Comparison of ENCODE assay signal across 8 cellular contexts in genomic region chr6:16130932-16131387, GRCh38. TPM values are rescaled to one million over a fixed set of nuclear protein-coding genes. Genes with fewer than 3 reads are reported as not detected.
A peak's percentile ranks its signal among the peaks of the same experiment; 100 is the strongest.
DNase-seq lines count a peak whose midpoint lies in the region; ATAC-seq, FAIRE-seq and TF ChIP-seq lines count a peak whose summit lies in the region.

No MANE protein-coding gene starts in this region.

- H3K9me2 ChIP-seq in DOHH2 (replicated peaks; ENCODE audit: control insufficient read depth, low read length) = no peaks in the 10 kb centered on the region

- no peaks in the 10 kb centered on the region for H3F3A ChIP-seq in DOHH2 (ENCODE audit: control insufficient read depth, insufficient read depth)

- H3K27me3 ChIP-seq in DOHH2 (ENCODE audit: control insufficient read depth, low read length) = no peaks in the 10 kb centered on the region
- H3K27me3 ChIP-seq in K562 (ENCODE audit: control insufficient read depth in 2 of 2, insufficient read depth in 2 of 2, low read length in 2 of 2) = no peaks in the 10 kb centered on the region
- H3K27me3 ChIP-seq in iPS DF 6.9 (ENCODE audit: control insufficient read depth, insufficient read depth, low read length) = no peaks in the 10 kb centered on the region

- POLR2A ChIA-PET in K562 (lab: Yijun Ruan, JAX) = interaction anchor here (0.6 to 10.6 kb wide), 65 partner anchors 12 to 1888 kb away, joined by 3 to 186 read pairs (median 5); no protein-coding TSS in a partner anchor

- CTCF ChIA-PET in K562 (lab: Yijun Ruan, JAX; ENCODE audit: low intra/inter-chr PET ratio) = interaction anchor here (0.7 to 6.2 kb wide), 4 partner anchors 52 to 439 kb away, joined by 3 to 128 read pairs (median 4); no protein-coding TSS in a partner anchor

- in situ Hi-C loops in K562 (cut with MboI) = no loop called here

- H3K4me1 ChIP-seq in DOHH2 (ENCODE audit: control insufficient read depth, low read length) = peaks cover 60% of the 10 kb centered on the region
- H3K4me1 ChIP-seq in K562 (replicated peaks in 1 of 2; ENCODE audit: control insufficient read depth in 2 of 2, insufficient read depth in 2 of 2, low read length in 2 of 2) = peaks cover 20 to 31% of the 10 kb centered on the region in 2 experiments
- H3K4me1 ChIP-seq in iPS DF 6.9 (ENCODE audit: control insufficient read depth, insufficient read depth, low read length) = no peaks in the 10 kb centered on the region

- TF ChIP-seq POLR2A in K562 (conservative IDR thresholded peaks at IDR 0.05) = peak; percentile 46

- no peak overlapping the region for H2AFZ ChIP-seq in K562 (ENCODE audit: low read depth, low read length)

- peak overlapping the region; percentile 45 for H3K27ac ChIP-seq in DOHH2 (ENCODE audit: low read depth, low read length)
- H3K27ac ChIP-seq in K562 (ENCODE audit: extremely low read depth, low read depth, low read length) = peak overlapping the region; percentile 92
- no peak overlapping the region for H3K27ac ChIP-seq in iPS DF 6.9 (ENCODE audit: low read length)

- peak; percentile 96 for FAIRE-seq in K562 (lab: Jason Lieb, UNC)

- H4K20me1 ChIP-seq in DOHH2 (ENCODE audit: control insufficient read depth, insufficient read depth, low read depth, low read length) = peaks cover 49% of the 10 kb centered on the region
- peaks cover 47% of the 10 kb centered on the region for H4K20me1 ChIP-seq in K562 (replicated peaks; ENCODE audit: control insufficient read depth, insufficient read depth, low read length)

- peak; percentile 77 for TF ChIP-seq EP300 in K562 (IDR thresholded peaks at IDR 0.05; ENCODE audit: low read length)

- H3K9ac ChIP-seq in K562 (ENCODE audit: insufficient read depth in 1 of 2, low read depth in 2 of 2, low read length in 2 of 2) = peak overlapping the region in 1 of 2 experiments; percentile 89; a peak in 2 of 4 replicates

- TF ChIP-seq CTCF in DOHH2 (IDR thresholded peaks at IDR 0.05; ENCODE audit: low read depth, low read length, poor library complexity, severe bottlenecking) (no peak), K562 (IDR thresholded peaks at IDR 0.05 in 2 of 3, conservative IDR thresholded peaks at IDR 0.05 in 1 of 3; ENCODE audit: insufficient read depth in 2 of 3, low read depth in 1 of 3, low read length in 3 of 3) (no peak)

- ATAC-seq in GM19324 (IDR thresholded peaks at IDR 0.05; ENCODE audit: low FRiP score, unreplicated experiment) (peak; percentile 47), HG03342 (IDR thresholded peaks at IDR 0.05; ENCODE audit: unreplicated experiment) (peak; percentile 68), K562 (peak; percentile 69)

- no TSS peak for BruUV-seq in K562 (replicated peaks; lab: Mats Ljungman, UMichigan)

- H3K36me3 ChIP-seq in DOHH2 (ENCODE audit: control insufficient read depth, low read length) (peaks cover 64% of the 10 kb centered on the region), K562 (ENCODE audit: control insufficient read depth, insufficient read depth, low read length) (peaks cover 58% of the 10 kb centered on the region), iPS DF 6.9 (ENCODE audit: control insufficient read depth, insufficient read depth, low read length) (no peaks in the 10 kb centered on the region)

- intact Hi-C loops in K562 (cut with micrococcal nuclease) = loop anchor here (1.0 to 5.0 kb wide), 3 partner anchors 38 to 235 kb away; no protein-coding TSS in a partner anchor

- 2% methylated on average over 3 of the region's 3 CpGs for WGBS in K562 (ENCODE audit: insufficient coverage, low coverage, missing lambda C conversion rate)
- WGBS in iPS DF 6.9 (ENCODE audit: insufficient coverage, insufficient read length) = no CpG with 5 or more reads among the region's 3 CpGs

- H3K4me3 ChIP-seq in DOHH2 (ENCODE audit: low read length) = peak overlapping the region; percentile 85
- H3K4me3 ChIP-seq in K562 = peak overlapping the region; percentile 90
- no peak overlapping the region; the same call in 1 of the 2 replicates for H3K4me3 ChIP-seq in iPS DF 6.9 (ENCODE audit: low read length)
- H3K4me3 ChIP-seq in skeletal muscle cell (ENCODE audit: low read depth, low read length) = peak overlapping the region; percentile 86

- H3K9me1 ChIP-seq in K562 (ENCODE audit: control insufficient read depth, insufficient read depth, low read length) = peaks cover 6% of the 10 kb centered on the region

- H3K79me2 ChIP-seq in DOHH2 (ENCODE audit: control insufficient read depth, low read length) (peaks cover 69% of the 10 kb centered on the region), K562 (ENCODE audit: control insufficient read depth, insufficient read depth, low read length) (peaks cover 71% of the 10 kb centered on the region)

- TF ChIP-seq RAD21 in K562 (CRISPR knock-in tag; conservative IDR thresholded peaks at IDR 0.05 in 1 of 2, IDR thresholded peaks at IDR 0.05 in 1 of 2) = peak; percentile 19 to 24; a peak in 3 of 4 replicates

- DNase-seq in OCI-M2 (lab: John Stamatoyannopoulos, UW; ENCODE audit: unreplicated experiment) (peak; percentile 60), K562 (ENCODE audit: extremely low read depth in 1 of 4, low spot score in 3 of 4) (peak; percentile 58 to 91 (median 71)), iPS DF 6.9 (ENCODE audit: low read depth, low spot score) (peak; percentile 18), skeletal muscle cell (ENCODE audit: low read depth) (peak; percentile 56), GOT3 (lab: John Stamatoyannopoulos, UW) (no peak)

- H3K4me2 ChIP-seq in DOHH2 (ENCODE audit: low read length) (peak overlapping the region; percentile 83), K562 (ENCODE audit: insufficient read depth, low read length) (peak overlapping the region; percentile 93)

- H3K9me3 ChIP-seq in DOHH2 (ENCODE audit: control insufficient read depth, insufficient read depth, low read length) (no peaks in the 10 kb centered on the region), K562 (replicated peaks; ENCODE audit: control insufficient read depth, insufficient read depth, low read depth, low read length) (no peaks in the 10 kb centered on the region), iPS DF 6.9 (ENCODE audit: control insufficient read depth, insufficient read depth, low read length) (no peaks in the 10 kb centered on the region)

TF ChIP-seq in K562, 482 proteins besides CTCF, POLR2A, EP300 and RAD21 (continues in another document):
- TF ChIP-seq ARID2 (IDR thresholded peaks at IDR 0.05) (no peak), ESRRA (IDR thresholded peaks at IDR 0.05; ENCODE audit: borderline replicate concordance, low read depth) (peak; percentile 28; the same call in 1 of the 2 replicates)

RNA-seq across cellular contexts. Expression of gene MYLIP, which starts 2.1 kb away (rescaled TPM):
- total RNA-seq in K562 (2011; cell fraction: chromatin; rRNA removed; ENCODE audit: low replicate concordance) = 54.7 and 71.0 TPM in 2 replicates
- 35.4 TPM in 2 replicates for total RNA-seq in K562 (2011; cell fraction: nucleolus; rRNA removed)
- total RNA-seq in K562 (2011; cell fraction: nucleoplasm; rRNA removed) = 46.5 and 66.0 TPM in 2 replicates
- total RNA-seq in K562 (2014; rRNA removed) (31.1 and 31.5 TPM in 2 replicates), K562 (2014; rRNA removed; fragmentation: Illumina TruSeq; extraction: Trizol) (27.2 and 29.2 TPM in 2 replicates), K562 (2015; rRNA removed; fragmentation: Illumina TruSeq; extraction: Trizol) (37.8 and 43.5 TPM in 2 replicates), K562 (2021) (32.5 and 34.4 TPM in 2 replicates)
- polyA plus RNA-seq in K562 (2011; rRNA removed) (41.9 and 46.1 TPM in 2 replicates), K562 (2014; fragmentation: Illumina TruSeq; extraction: Trizol) (27.1 and 29.8 TPM in 2 replicates), K562 (2014; fragmentation: Nextera tagmentation; extraction: Ambion mirVana) (10 to 100 TPM; 10.8 to 12.9 TPM), K562 (2014; rRNA removed) (33.4 and 37.1 TPM in 2 replicates)
- 21.3 and 30.8 TPM in 2 replicates for polyA plus RNA-seq in K562 (2011; cell fraction: cytosol; rRNA removed)
- polyA plus RNA-seq in K562 (2011; cell fraction: nucleus; rRNA removed) = 66.4 and 72.9 TPM in 2 replicates
- 31.8 and 37.9 TPM in 2 replicates for polyA plus RNA-seq in K562 (2012)
- polyA minus RNA-seq in K562 (2011; rRNA and poly(A)+ RNA removed) = 49.0 and 49.4 TPM in 2 replicates
- 22.9 and 24.3 TPM in 2 replicates for polyA minus RNA-seq in K562 (2011; cell fraction: cytosol; rRNA and poly(A)+ RNA removed)
- polyA minus RNA-seq in K562 (2011; cell fraction: nucleus; rRNA and poly(A)+ RNA removed) = 36.1 and 55.1 TPM in 2 replicates
